Comparison of ENCODE assay signal across 1 cellular context in the genomic region with DNA sequence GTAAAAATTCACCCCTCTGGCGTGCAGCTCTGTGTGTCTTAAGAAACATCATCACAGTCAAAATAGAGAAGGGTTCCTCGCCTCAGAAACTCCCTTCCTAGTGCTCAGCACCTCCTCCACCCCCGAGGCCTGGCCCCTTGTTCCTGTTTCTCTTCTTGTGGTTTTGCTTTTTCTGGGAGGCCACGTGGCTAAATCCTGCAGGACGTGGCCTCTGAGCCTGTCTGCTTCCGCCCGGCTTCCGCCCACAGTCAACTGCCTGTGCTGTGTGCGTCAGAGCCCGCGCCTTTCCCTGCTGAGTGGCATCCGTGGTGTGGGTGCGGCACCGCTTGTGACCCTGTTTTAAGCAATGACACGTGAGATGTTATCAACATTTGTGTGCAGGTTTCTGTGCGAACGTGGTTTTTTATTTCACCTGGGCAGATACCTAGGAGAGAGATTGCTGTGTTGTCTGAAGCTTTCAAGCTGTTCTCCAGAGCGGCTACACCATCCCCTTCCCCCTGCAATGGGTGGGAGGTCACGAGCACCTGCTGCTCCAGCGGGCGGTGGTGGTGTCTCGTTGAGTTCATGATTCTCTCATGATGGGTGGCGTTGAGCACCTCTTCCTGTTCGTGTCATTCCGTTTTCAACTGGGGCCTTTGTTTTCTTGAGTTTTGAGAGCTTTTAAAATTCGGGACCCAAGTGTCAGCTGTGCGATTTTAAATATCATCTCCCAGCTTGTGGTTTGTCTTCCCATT.
TF ChIP-seq lines count a peak whose summit lies in the region.

No MANE protein-coding gene starts in this region.

TF ChIP-seq in K562, 482 proteins besides CTCF, POLR2A, EP300 and RAD21 (continued from another document and continues in another):
- no peak for TF ChIP-seq NR0B1 (IDR thresholded peaks at IDR 0.05; ENCODE audit: partially characterized antibody)
- no peak for TF ChIP-seq PHB (CRISPR knock-in tag; IDR thresholded peaks at IDR 0.05)
- TF ChIP-seq THAP7 (CRISPR knock-in tag; IDR thresholded peaks at IDR 0.05): no peak
- no peak for TF ChIP-seq ARNT (IDR thresholded peaks at IDR 0.05)
- peak; percentile 44 for TF ChIP-seq SPI1 (IDR thresholded peaks at IDR 0.05; ENCODE audit: borderline replicate concordance, low read depth, low read length)
- TF ChIP-seq, protein P1, sequence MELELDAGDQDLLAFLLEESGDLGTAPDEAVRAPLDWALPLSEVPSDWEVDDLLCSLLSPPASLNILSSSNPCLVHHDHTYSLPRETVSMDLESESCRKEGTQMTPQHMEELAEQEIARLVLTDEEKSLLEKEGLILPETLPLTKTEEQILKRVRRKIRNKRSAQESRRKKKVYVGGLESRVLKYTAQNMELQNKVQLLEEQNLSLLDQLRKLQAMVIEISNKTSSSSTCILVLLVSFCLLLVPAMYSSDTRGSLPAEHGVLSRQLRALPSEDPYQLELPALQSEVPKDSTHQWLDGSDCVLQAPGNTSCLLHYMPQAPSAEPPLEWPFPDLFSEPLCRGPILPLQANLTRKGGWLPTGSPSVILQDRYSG (tag; conservative IDR thresholded peaks at IDR 0.05; ENCODE audit: low read depth): no peak
- TF ChIP-seq TAL1 (IDR thresholded peaks at IDR 0.05): no peak
- TF ChIP-seq IFI16 (CRISPR knock-in tag; IDR thresholded peaks at IDR 0.05): no peak
- TF ChIP-seq E2F8 (IDR thresholded peaks at IDR 0.05; ENCODE audit: low read depth, partially characterized antibody): peak; percentile 90
- peak; percentile 86 for TF ChIP-seq CREM (IDR thresholded peaks at IDR 0.05; ENCODE audit: low read depth)
- TF ChIP-seq, protein P2, sequence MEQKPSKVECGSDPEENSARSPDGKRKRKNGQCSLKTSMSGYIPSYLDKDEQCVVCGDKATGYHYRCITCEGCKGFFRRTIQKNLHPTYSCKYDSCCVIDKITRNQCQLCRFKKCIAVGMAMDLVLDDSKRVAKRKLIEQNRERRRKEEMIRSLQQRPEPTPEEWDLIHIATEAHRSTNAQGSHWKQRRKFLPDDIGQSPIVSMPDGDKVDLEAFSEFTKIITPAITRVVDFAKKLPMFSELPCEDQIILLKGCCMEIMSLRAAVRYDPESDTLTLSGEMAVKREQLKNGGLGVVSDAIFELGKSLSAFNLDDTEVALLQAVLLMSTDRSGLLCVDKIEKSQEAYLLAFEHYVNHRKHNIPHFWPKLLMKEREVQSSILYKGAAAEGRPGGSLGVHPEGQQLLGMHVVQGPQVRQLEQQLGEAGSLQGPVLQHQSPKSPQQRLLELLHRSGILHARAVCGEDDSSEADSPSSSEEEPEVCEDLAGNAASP (IDR thresholded peaks at IDR 0.05): no peak
- TF ChIP-seq MIER1 (IDR thresholded peaks at IDR 0.05; ENCODE audit: low read depth): no peak
- no peak for TF ChIP-seq NCOA1 (IDR thresholded peaks at IDR 0.05; ENCODE audit: low read depth)
- no peak for TF ChIP-seq ZBTB5 (IDR thresholded peaks at IDR 0.05)
- TF ChIP-seq PRMT5 (CRISPR knock-in tag; IDR thresholded peaks at IDR 0.05): no peak
- no peak for TF ChIP-seq SMARCA5 (IDR thresholded peaks at IDR 0.05)
- no peak for TF ChIP-seq MECOM (CRISPR knock-in tag; IDR thresholded peaks at IDR 0.05)
- TF ChIP-seq DIDO1 (tag; IDR thresholded peaks at IDR 0.05; ENCODE audit: low read depth): no peak
- no peak for TF ChIP-seq TRIM28 (IDR thresholded peaks at IDR 0.05)
- TF ChIP-seq, protein P3, sequence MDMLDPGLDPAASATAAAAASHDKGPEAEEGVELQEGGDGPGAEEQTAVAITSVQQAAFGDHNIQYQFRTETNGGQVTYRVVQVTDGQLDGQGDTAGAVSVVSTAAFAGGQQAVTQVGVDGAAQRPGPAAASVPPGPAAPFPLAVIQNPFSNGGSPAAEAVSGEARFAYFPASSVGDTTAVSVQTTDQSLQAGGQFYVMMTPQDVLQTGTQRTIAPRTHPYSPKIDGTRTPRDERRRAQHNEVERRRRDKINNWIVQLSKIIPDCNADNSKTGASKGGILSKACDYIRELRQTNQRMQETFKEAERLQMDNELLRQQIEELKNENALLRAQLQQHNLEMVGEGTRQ (CRISPR knock-in tag; IDR thresholded peaks at IDR 0.05): peak; percentile 61
- TF ChIP-seq, protein P4, sequence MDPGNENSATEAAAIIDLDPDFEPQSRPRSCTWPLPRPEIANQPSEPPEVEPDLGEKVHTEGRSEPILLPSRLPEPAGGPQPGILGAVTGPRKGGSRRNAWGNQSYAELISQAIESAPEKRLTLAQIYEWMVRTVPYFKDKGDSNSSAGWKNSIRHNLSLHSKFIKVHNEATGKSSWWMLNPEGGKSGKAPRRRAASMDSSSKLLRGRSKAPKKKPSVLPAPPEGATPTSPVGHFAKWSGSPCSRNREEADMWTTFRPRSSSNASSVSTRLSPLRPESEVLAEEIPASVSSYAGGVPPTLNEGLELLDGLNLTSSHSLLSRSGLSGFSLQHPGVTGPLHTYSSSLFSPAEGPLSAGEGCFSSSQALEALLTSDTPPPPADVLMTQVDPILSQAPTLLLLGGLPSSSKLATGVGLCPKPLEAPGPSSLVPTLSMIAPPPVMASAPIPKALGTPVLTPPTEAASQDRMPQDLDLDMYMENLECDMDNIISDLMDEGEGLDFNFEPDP (CRISPR knock-in tag; IDR thresholded peaks at IDR 0.05): no peak
- TF ChIP-seq ZBTB12 (CRISPR knock-in tag; IDR thresholded peaks at IDR 0.05): peak; percentile 68; the same call in 1 of the 2 replicates
- TF ChIP-seq CXXC5 (CRISPR knock-in tag; IDR thresholded peaks at IDR 0.05): peak; percentile 76
- TF ChIP-seq ELF2 (CRISPR knock-in tag; IDR thresholded peaks at IDR 0.05): peak; percentile 97
- TF ChIP-seq, protein P5, sequence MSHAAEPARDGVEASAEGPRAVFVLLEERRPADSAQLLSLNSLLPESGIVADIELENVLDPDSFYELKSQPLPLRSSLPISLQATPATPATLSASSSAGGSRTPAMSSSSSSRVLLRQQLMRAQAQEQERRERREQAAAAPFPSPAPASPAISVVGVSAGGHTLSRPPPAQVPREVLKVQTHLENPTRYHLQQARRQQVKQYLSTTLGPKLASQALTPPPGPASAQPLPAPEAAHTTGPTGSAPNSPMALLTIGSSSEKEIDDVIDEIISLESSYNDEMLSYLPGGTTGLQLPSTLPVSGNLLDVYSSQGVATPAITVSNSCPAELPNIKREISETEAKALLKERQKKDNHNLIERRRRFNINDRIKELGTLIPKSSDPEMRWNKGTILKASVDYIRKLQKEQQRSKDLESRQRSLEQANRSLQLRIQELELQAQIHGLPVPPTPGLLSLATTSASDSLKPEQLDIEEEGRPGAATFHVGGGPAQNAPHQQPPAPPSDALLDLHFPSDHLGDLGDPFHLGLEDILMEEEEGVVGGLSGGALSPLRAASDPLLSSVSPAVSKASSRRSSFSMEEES (CRISPR knock-in tag; IDR thresholded peaks at IDR 0.05): no peak
- no peak for TF ChIP-seq RCOR1 (IDR thresholded peaks at IDR 0.05; ENCODE audit: borderline replicate concordance in 1 of 2, low read depth in 2 of 2, low read length in 2 of 2)
- peak; percentile 97 for TF ChIP-seq MAX (CRISPR knock-in tag; IDR thresholded peaks at IDR 0.05)
- TF ChIP-seq ZNF3 (CRISPR knock-in tag; IDR thresholded peaks at IDR 0.05): no peak
